In genomic region chr6:33162471-33162870, GRCh38 we compare ENCODE assay signal across 18 cellular contexts. TPM values are rescaled to one million over a fixed set of nuclear protein-coding genes. Genes with fewer than 3 reads are reported as not detected.
A peak's percentile ranks its signal among the peaks of the same experiment; 100 is the strongest.
DNase-seq lines count a peak whose midpoint lies in the region; ATAC-seq and TF ChIP-seq lines count a peak whose summit lies in the region.
"Had no signal": no experiment of that assay in that cellular context is flagged by ENCODE, and none has a peak within 500 bp of the region (broad histone marks: within the 10 kb centered on the region; RNA-seq: fewer than 3 reads in every experiment).

No MANE protein-coding gene starts in this region.

- H4K20me1 ChIP-seq in neural progenitor cell (ENCODE audit: low read depth), result no peaks in the 10 kb centered on the region

- H3K4me1 Mint-ChIP-seq in activated naive CD8-positive, alpha-beta T cell (ENCODE audit: low read depth), result peaks cover 11% of the 10 kb centered on the region
- peaks cover 11% of the 10 kb centered on the region for H3K4me1 Mint-ChIP-seq in activated naive CD8-positive, alpha-beta T cell treated with anti-CD3 and anti-CD28 coated beads, Interleukin-2, amount 50 U/mL, for 24 hours
- peaks cover 16% of the 10 kb centered on the region for H3K4me1 Mint-ChIP-seq in neural progenitor cell

- H3K36me3 Mint-ChIP-seq in activated naive CD8-positive, alpha-beta T cell, result no peaks in the 10 kb centered on the region
- H3K36me3 Mint-ChIP-seq in activated naive CD8-positive, alpha-beta T cell treated with anti-CD3 and anti-CD28 coated beads, Interleukin-2, amount 50 U/mL, for 24 hours (ENCODE audit: low read depth), result no peaks in the 10 kb centered on the region
- H3K36me3 Mint-ChIP-seq in neural progenitor cell, result no peaks in the 10 kb centered on the region
- H3K36me3 Mint-ChIP-seq: IgD-negative memory B cell had no signal

- H3K4me3 ChIP-seq in Panc1 (ENCODE audit: low read depth in 2 of 2, low read length in 2 of 2), result no peak overlapping the region
- H3K4me3 ChIP-seq in neural progenitor cell, result no peak overlapping the region
- H3K4me3 ChIP-seq in esophagus squamous epithelium, result no peak overlapping the region

- H3K9me3 Mint-ChIP-seq in activated naive CD8-positive, alpha-beta T cell (ENCODE audit: low read depth), result no peaks in the 10 kb centered on the region
- H3K9me3 Mint-ChIP-seq in activated naive CD8-positive, alpha-beta T cell treated with anti-CD3 and anti-CD28 coated beads, Interleukin-2, amount 50 U/mL, for 24 hours, result no peaks in the 10 kb centered on the region
- H3K9me3 Mint-ChIP-seq in neural progenitor cell, result no peaks in the 10 kb centered on the region
- H3K9me3 Mint-ChIP-seq: activated CD4-positive, alpha-beta T cell treated with anti-CD3 and anti-CD28 coated beads, Interleukin-2, amount 10 ng/mL, durations not matched to agents 7 days and 5 days; activated T-cell treated with anti-CD3 and anti-CD28 coated beads, Interleukin-2, amount 50 U/mL, for 72 hours; IgD-negative memory B cell; T-helper 2 cell treated with Interferon-gamma antibody and Interleukin-4, amounts not matched to agents 5 μg/mL and 100 μg/mL, for 36 hours had no signal

- WGBS in esophagus squamous epithelium, 2 donors, result 50% methylated on average over 1 of the region's 1 CpG; no CpG with 5 or more reads in 1 of the 2 donors

- in situ Hi-C loops in Panc1 (cut with HindIII; ENCODE audit: low pct_unique_long_range_greater_than_20kb, low sequenced_read_pairs), result no loop called here

- POLR2A ChIA-PET in Panc1 (lab: Charles Lee), result no interaction called here

- intact Hi-C loops in Panc1 (cut with micrococcal nuclease; ENCODE audit: unreplicated experiment) (no loop called here), esophagus squamous epithelium (cut with DNase I) (loop anchor here (5.0 kb wide), 1 partner anchor 85 kb away; no protein-coding TSS in a partner anchor)

- peak overlapping the region; percentile 84 for H3K4me3 Mint-ChIP-seq in activated naive CD8-positive, alpha-beta T cell
- no peak overlapping the region for H3K4me3 Mint-ChIP-seq in activated naive CD8-positive, alpha-beta T cell treated with anti-CD3 and anti-CD28 coated beads, Interleukin-2, amount 50 U/mL, for 24 hours
- peak overlapping the region; percentile 80 for H3K4me3 Mint-ChIP-seq in neural progenitor cell

- H3K79me2 ChIP-seq in neural progenitor cell (ENCODE audit: low read depth), result no peaks in the 10 kb centered on the region

- no peaks in the 10 kb centered on the region for H3K27me3 Mint-ChIP-seq in activated naive CD8-positive, alpha-beta T cell
- no peaks in the 10 kb centered on the region for H3K27me3 Mint-ChIP-seq in activated naive CD8-positive, alpha-beta T cell treated with anti-CD3 and anti-CD28 coated beads, Interleukin-2, amount 50 U/mL, for 24 hours
- H3K27me3 Mint-ChIP-seq in neural progenitor cell (ENCODE audit: insufficient read depth, low read depth), result peaks cover 16% of the 10 kb centered on the region

- no peak for TF ChIP-seq CTCF in Panc1 (IDR thresholded peaks at IDR 0.05)
- TF ChIP-seq CTCF in neural progenitor cell (IDR thresholded peaks at IDR 0.05), result no peak
- TF ChIP-seq CTCF in esophagus squamous epithelium (IDR thresholded peaks at IDR 0.05), result no peak

- no peak for TF ChIP-seq POLR2A in esophagus squamous epithelium (IDR thresholded peaks at IDR 0.05)

- peak overlapping the region; percentile 66; the same call in 1 of the 2 replicates for H3K27ac ChIP-seq in Panc1 (ENCODE audit: low read length)
- H3K27ac ChIP-seq in neural progenitor cell, result no peak overlapping the region
- H3K27ac ChIP-seq in esophagus squamous epithelium, result no peak overlapping the region
- H3K27ac ChIP-seq: GM23248 had no signal

- H2AFZ ChIP-seq in neural progenitor cell (replicated peaks), result no peak overlapping the region

- CTCF ChIA-PET in Panc1 (lab: Charles Lee), result interaction anchor here (0.5 to 0.9 kb wide), 2 partner anchors 9 to 86 kb away, joined by 3 to 4 read pairs; no protein-coding TSS in a partner anchor

- H3K27ac Mint-ChIP-seq in activated naive CD8-positive, alpha-beta T cell, result no peak overlapping the region
- no peak overlapping the region for H3K27ac Mint-ChIP-seq in activated naive CD8-positive, alpha-beta T cell treated with anti-CD3 and anti-CD28 coated beads, Interleukin-2, amount 50 U/mL, for 24 hours
- no peak overlapping the region for H3K27ac Mint-ChIP-seq in neural progenitor cell
- H3K27ac Mint-ChIP-seq: activated T-cell treated with anti-CD3 and anti-CD28 coated beads, Interleukin-2, amount 50 U/mL, for 72 hours; T-helper 2 cell treated with Interferon-gamma antibody and Interleukin-4, amounts not matched to agents 5 μg/mL and 100 μg/mL, for 36 hours had no signal

- H3K4me2 ChIP-seq in neural progenitor cell, result no peak overlapping the region

- H3K36me3 ChIP-seq in Panc1 (ENCODE audit: control insufficient read depth, insufficient read depth, low read length) (no peaks in the 10 kb centered on the region), neural progenitor cell (no peaks in the 10 kb centered on the region), esophagus squamous epithelium (no peaks in the 10 kb centered on the region)
- H3K36me3 ChIP-seq: tibial nerve had no signal

- H3K27me3 ChIP-seq in Panc1 (ENCODE audit: control insufficient read depth, insufficient read depth, low read length), result no peaks in the 10 kb centered on the region
- peaks cover 18% of the 10 kb centered on the region for H3K27me3 ChIP-seq in neural progenitor cell
- H3K27me3 ChIP-seq in esophagus squamous epithelium, result no peaks in the 10 kb centered on the region
- H3K27me3 ChIP-seq: tibial nerve had no signal

- H3K9me3 ChIP-seq in Panc1 (ENCODE audit: control insufficient read depth, insufficient read depth, low read depth, low read length), result no peaks in the 10 kb centered on the region
- no peaks in the 10 kb centered on the region for H3K9me3 ChIP-seq in neural progenitor cell (ENCODE audit: low read depth)
- H3K9me3 ChIP-seq in esophagus squamous epithelium, result no peaks in the 10 kb centered on the region
- H3K9me3 ChIP-seq: tibial nerve had no signal

- no peak for ATAC-seq in activated naive CD8-positive, alpha-beta T cell treated with anti-CD3 and anti-CD28 coated beads, Interleukin-2, amount 50 U/mL, for 24 hours
- no peak for ATAC-seq in Panc1

- no peaks in the 10 kb centered on the region for H3F3A ChIP-seq in neural progenitor cell (ENCODE audit: low read depth)

- no peak overlapping the region for H3K9ac ChIP-seq in neural progenitor cell

- DNase-seq in activated naive CD8-positive, alpha-beta T cell treated with anti-CD3 and anti-CD28 coated beads, Interleukin-2, amount 50 U/mL, for 24 hours, result no peak
- DNase-seq in Panc1 (ENCODE audit: low read depth, low spot score) (no peak), neural progenitor cell (ENCODE audit: low spot score) (no peak), esophagus squamous epithelium (lab: John Stamatoyannopoulos, UW) (no peak), retina (no peak)
- DNase-seq: activated CD4-positive, alpha-beta T cell treated with anti-CD3 and anti-CD28 coated beads, Interleukin-2, amount 10 ng/mL, durations not matched to agents 7 days and 5 days; activated T-cell treated with anti-CD3 and anti-CD28 coated beads, Interleukin-2, amount 50 U/mL, for 72 hours; DMS 273 treated with DMSO at 0.1 percent for 48 hours; GM23248; left cardiac atrium; NCI-H1694 treated with DMSO at 0.1 percent for 48 hours; NCI-H524; RPMI8226; stimulated activated CD8-positive, alpha-beta memory T cell treated with anti-CD3 and anti-CD28 coated beads, Interleukin-4, amount 100 ng/mL, for 48 hours had no signal

- H3K4me1 ChIP-seq in Panc1 (ENCODE audit: control insufficient read depth, insufficient read depth, low read length) (peaks cover 13% of the 10 kb centered on the region), neural progenitor cell (no peaks in the 10 kb centered on the region), esophagus squamous epithelium (peaks cover 8 to 22% (median 13%) of the 10 kb centered on the region in 3 donors)

- BruUV-seq in Panc1 (replicated peaks; lab: Mats Ljungman, UMichigan), result no TSS peak

RNA-seq across cellular contexts. Expression of gene COL11A2, which starts 29.8 kb away (rescaled TPM):
- 0.57 TPM for total RNA-seq in Panc1 (2021; ENCODE audit: unreplicated experiment)
- polyA plus RNA-seq in Panc1 (2012; ENCODE audit: insufficient read length), result 0.94 TPM
- 0.49 and 0.99 TPM in 2 replicates for total RNA-seq in neural progenitor cell (ENCODE audit: low replicate concordance)
- total RNA-seq in esophagus squamous epithelium, result under 1 TPM; 0.23 to 0.61 (median 0.41) TPM
- polyA plus RNA-seq: IgD-negative memory B cell had no signal

RNA-seq across cellular contexts. Expression of gene RXRB, which starts 38.0 kb away (rescaled TPM):
- total RNA-seq in Panc1 (2021; ENCODE audit: unreplicated experiment), result 27.4 TPM
- 28.5 TPM for polyA plus RNA-seq in Panc1 (2012; ENCODE audit: insufficient read length)
- 10.2 and 21.7 TPM in 2 replicates for total RNA-seq in neural progenitor cell (ENCODE audit: low replicate concordance)
- 10 to 100 TPM; 13.9 to 26.7 (median 16.7) TPM for total RNA-seq in esophagus squamous epithelium

RNA-seq across cellular contexts. Expression of gene SLC39A7, which starts 38.2 kb away (rescaled TPM):
- total RNA-seq in Panc1 (2021; ENCODE audit: unreplicated experiment) (135 TPM), neural progenitor cell (ENCODE audit: low replicate concordance) (40.8 and 59.2 TPM in 2 replicates), esophagus squamous epithelium (10 to 100 TPM; 43.1 to 72.4 (median 62.4) TPM)
- 155 TPM for polyA plus RNA-seq in Panc1 (2012; ENCODE audit: insufficient read length)

RNA-seq across cellular contexts. Expression of gene HSD17B8, which starts 42.0 kb away (rescaled TPM):
- 7.4 TPM for total RNA-seq in Panc1 (2021; ENCODE audit: unreplicated experiment)
- polyA plus RNA-seq in Panc1 (2012; ENCODE audit: insufficient read length), result 8.9 TPM
- total RNA-seq in neural progenitor cell (ENCODE audit: low replicate concordance), result 4.8 and 9.5 TPM in 2 replicates
- total RNA-seq in esophagus squamous epithelium, result 10 to 100 TPM; 15.1 to 42.5 (median 26.3) TPM

RNA-seq across cellular contexts. Expression of gene RING1, which starts 45.8 kb away (rescaled TPM):
- 33.7 TPM for total RNA-seq in Panc1 (2021; ENCODE audit: unreplicated experiment)
- polyA plus RNA-seq in Panc1 (2012; ENCODE audit: insufficient read length), result 63.5 TPM
- total RNA-seq in neural progenitor cell (ENCODE audit: low replicate concordance), result 12.1 and 20.2 TPM in 2 replicates
- total RNA-seq in esophagus squamous epithelium, result 10 to 100 TPM; 10.9 to 20.6 (median 13.9) TPM
